8 cellular contexts compared by ENCODE assay signal in the genomic region with DNA sequence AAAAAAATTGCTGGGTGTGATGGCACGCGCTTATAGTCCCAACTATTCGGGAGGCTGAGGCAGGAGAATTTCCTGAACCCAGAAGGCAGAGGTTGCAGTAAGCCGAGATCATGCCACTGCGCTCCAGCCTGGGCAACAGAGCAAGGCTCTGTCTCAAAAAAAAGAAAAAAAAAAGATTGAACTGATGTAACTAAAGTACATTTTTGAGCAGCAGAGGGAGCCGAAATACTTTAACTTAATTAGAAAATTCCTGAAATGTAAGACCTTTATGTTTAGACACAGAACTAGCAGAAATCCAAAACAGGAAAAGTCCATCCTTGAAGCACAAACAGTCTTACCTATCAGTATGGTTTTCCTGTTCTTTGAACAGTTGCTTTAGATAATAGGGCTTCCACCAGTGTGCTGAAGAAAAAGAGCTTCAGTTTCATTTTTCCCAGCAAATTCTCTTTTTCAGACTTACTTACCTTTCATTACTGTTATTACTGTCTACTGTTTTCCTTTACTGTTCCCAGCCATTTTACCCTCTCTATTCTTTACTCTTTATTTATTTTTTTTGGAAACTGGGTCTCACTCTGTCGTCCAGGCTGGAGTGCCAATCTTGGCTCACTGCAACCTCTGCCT. TPM values are rescaled to one million over a fixed set of nuclear protein-coding genes. Genes with fewer than 3 reads are reported as not detected.
DNase-seq lines count a peak whose midpoint lies in the region; ATAC-seq and TF ChIP-seq lines count a peak whose summit lies in the region.

No MANE protein-coding gene starts in this region.

- POLR2A ChIA-PET in Caco-2 (lab: Charles Lee), result no interaction called here

- H3K4me3 Mint-ChIP-seq in Caco-2 (ENCODE audit: unreplicated experiment), result no peak overlapping the region
- H3K4me3 Mint-ChIP-seq in activated T-helper 17 cell treated with anti-CD3 and anti-CD28 coated beads, Interleukin-2, amount 50 U/mL, for 72 hours, result no peak overlapping the region

- H3K27me3 Mint-ChIP-seq in Caco-2 (ENCODE audit: insufficient read depth, unreplicated experiment), result no peaks in the 10 kb centered on the region
- H3K27me3 Mint-ChIP-seq in activated T-helper 17 cell treated with anti-CD3 and anti-CD28 coated beads, Interleukin-2, amount 50 U/mL, for 72 hours, result no peaks in the 10 kb centered on the region

- no peaks in the 10 kb centered on the region for H3K4me1 Mint-ChIP-seq in Caco-2 (ENCODE audit: low read depth, unreplicated experiment)
- peaks cover 14% of the 10 kb centered on the region for H3K4me1 Mint-ChIP-seq in activated T-helper 17 cell treated with anti-CD3 and anti-CD28 coated beads, Interleukin-2, amount 50 U/mL, for 72 hours

- H3K9me3 Mint-ChIP-seq in Caco-2 (ENCODE audit: unreplicated experiment), result no peaks in the 10 kb centered on the region
- H3K9me3 Mint-ChIP-seq in activated T-helper 17 cell treated with anti-CD3 and anti-CD28 coated beads, Interleukin-2, amount 50 U/mL, for 72 hours, result no peaks in the 10 kb centered on the region

- H3K4me3 ChIP-seq in Caco-2 (ENCODE audit: low read depth, low read length) (no peak overlapping the region), left lung (no peak overlapping the region)

- intact Hi-C loops in Caco-2 (cut with micrococcal nuclease; ENCODE audit: unreplicated experiment) (loop anchor here (1.0 to 2.0 kb wide), 3 partner anchors 227 to 302 kb away; no protein-coding TSS in a partner anchor), left lung (cut with DNase I) (loop anchor here in 1 of 2 donors (10.0 kb wide), 1 partner anchor 228 kb away; no protein-coding TSS in a partner anchor)

- DNase-seq in Caco-2 (peak in 1 of 2 experiments; percentile 18), HT1080 (ENCODE audit: low read depth) (peak; percentile 27), left lung (no peak), COLO829 (ENCODE audit: low spot score) (no peak)

- H3K36me3 ChIP-seq in Caco-2 (ENCODE audit: control insufficient read depth, insufficient read depth, low read length), result no peaks in the 10 kb centered on the region; the same call in 1 of the 2 replicates
- peaks cover 0 to 75% of the 10 kb centered on the region in 2 donors for H3K36me3 ChIP-seq in left lung

- H3K27me3 ChIP-seq in Caco-2 (replicated peaks; ENCODE audit: control insufficient read depth, insufficient read depth, low read length) (no peaks in the 10 kb centered on the region), left lung (no peaks in the 10 kb centered on the region)

- TF ChIP-seq CTCF in Caco-2 (IDR thresholded peaks at IDR 0.05; ENCODE audit: insufficient read depth in 1 of 2, low read depth in 1 of 2, low read length in 1 of 2, severe bottlenecking in 1 of 2, unreplicated experiment in 1 of 2) (peak in 1 of 2 experiments; percentile 24), left lung (IDR thresholded peaks at IDR 0.05) (no peak)

- no TSS peak for BruUV-seq in Caco-2 (replicated peaks; lab: Mats Ljungman, UMichigan)

- H3K36me3 Mint-ChIP-seq in Caco-2 (ENCODE audit: insufficient read depth, unreplicated experiment), result peaks cover 30% of the 10 kb centered on the region
- H3K36me3 Mint-ChIP-seq in activated T-helper 17 cell treated with anti-CD3 and anti-CD28 coated beads, Interleukin-2, amount 50 U/mL, for 72 hours (ENCODE audit: low read depth), result peaks cover 69% of the 10 kb centered on the region

- H3K9me3 ChIP-seq in Caco-2, result no peaks in the 10 kb centered on the region
- H3K9me3 ChIP-seq in left lung, result no peaks in the 10 kb centered on the region

- CTCF ChIA-PET in Caco-2 (lab: Charles Lee), result interaction anchor here (1.5 kb wide), 1 partner anchor 227 kb away, joined by 4 read pairs; no protein-coding TSS in a partner anchor

- H3K4me1 ChIP-seq in Caco-2 (peaks cover 5% of the 10 kb centered on the region; the same call in 1 of the 2 replicates), left lung (peaks cover 0 to 13% of the 10 kb centered on the region in 2 donors)

- H3K27ac ChIP-seq in left lung, result no peak overlapping the region

- no peak for ATAC-seq in activated T-helper 17 cell treated with anti-CD3 and anti-CD28 coated beads, Interleukin-2, amount 50 U/mL, for 72 hours (replicated peaks)
- peak; percentile 33 for ATAC-seq in left lung
- no peak for ATAC-seq in HG02852 (IDR thresholded peaks at IDR 0.05; ENCODE audit: unreplicated experiment)
- ATAC-seq in HG03097 (IDR thresholded peaks at IDR 0.05; ENCODE audit: low FRiP score, unreplicated experiment), result no peak
- ATAC-seq in GM19467 (IDR thresholded peaks at IDR 0.05; ENCODE audit: unreplicated experiment), result no peak

- peak overlapping the region; percentile 8 for H3K27ac Mint-ChIP-seq in Caco-2 (ENCODE audit: unreplicated experiment)
- peak overlapping the region; percentile 51 for H3K27ac Mint-ChIP-seq in activated T-helper 17 cell treated with anti-CD3 and anti-CD28 coated beads, Interleukin-2, amount 50 U/mL, for 72 hours

RNA-seq across cellular contexts. Expression of a gene that starts 33.4 kb away (rescaled TPM):
- total RNA-seq in Caco-2 (2022) (30.1 and 34.0 TPM in 2 replicates), left lung (10 to 100 TPM; 31.9 to 37.0 TPM)
- 13.7 and 18.1 TPM in 2 replicates for total RNA-seq in HT1080 (2014; rRNA removed; shearing (Covaris generic))
- 11.3 and 13.3 TPM in 2 replicates for polyA plus RNA-seq in HT1080 (2015; cell fraction: cytosol; rRNA removed)
- 18.0 and 21.4 TPM in 2 replicates for polyA plus RNA-seq in HT1080 (2015; cell fraction: nucleus; rRNA removed)
- total RNA-seq in activated T-helper 17 cell treated with anti-CD3 and anti-CD28 coated beads, Interleukin-2, amount 50 U/mL, for 72 hours, result 10 to 100 TPM; 27.3 to 41.2 TPM

RNA-seq across cellular contexts. Expression of a gene that starts 39.3 kb away (rescaled TPM):
- 24.1 and 26.2 TPM in 2 replicates for total RNA-seq in Caco-2 (2022)
- total RNA-seq in HT1080 (2014; rRNA removed; shearing (Covaris generic)), result 5.4 and 6.3 TPM in 2 replicates
- polyA plus RNA-seq in HT1080 (2015; cell fraction: cytosol; rRNA removed), result 7.9 and 10.3 TPM in 2 replicates
- 14.0 and 15.1 TPM in 2 replicates for polyA plus RNA-seq in HT1080 (2015; cell fraction: nucleus; rRNA removed)
- 10 to 100 TPM; 26.6 to 26.7 TPM for total RNA-seq in activated T-helper 17 cell treated with anti-CD3 and anti-CD28 coated beads, Interleukin-2, amount 50 U/mL, for 72 hours
- 10 to 100 TPM; 23.0 to 24.6 TPM for total RNA-seq in left lung

RNA-seq across cellular contexts. Expression of a gene that starts 45.7 kb away (rescaled TPM):
- 93.7 and 96.9 TPM in 2 replicates for total RNA-seq in Caco-2 (2022)
- total RNA-seq in HT1080 (2014; rRNA removed; shearing (Covaris generic)), result 52.0 and 120 TPM in 2 replicates
- polyA plus RNA-seq in HT1080 (2015; cell fraction: cytosol; rRNA removed), result 177 and 196 TPM in 2 replicates
- polyA plus RNA-seq in HT1080 (2015; cell fraction: nucleus; rRNA removed), result 125 and 130 TPM in 2 replicates
- 100 to 1,000 TPM in 1 of 2 donors, 10 to 100 TPM in 1; 61.5 to 101 TPM for total RNA-seq in activated T-helper 17 cell treated with anti-CD3 and anti-CD28 coated beads, Interleukin-2, amount 50 U/mL, for 72 hours
- 10 to 100 TPM; 12.3 to 14.9 TPM for total RNA-seq in left lung
